In the genomic region with DNA sequence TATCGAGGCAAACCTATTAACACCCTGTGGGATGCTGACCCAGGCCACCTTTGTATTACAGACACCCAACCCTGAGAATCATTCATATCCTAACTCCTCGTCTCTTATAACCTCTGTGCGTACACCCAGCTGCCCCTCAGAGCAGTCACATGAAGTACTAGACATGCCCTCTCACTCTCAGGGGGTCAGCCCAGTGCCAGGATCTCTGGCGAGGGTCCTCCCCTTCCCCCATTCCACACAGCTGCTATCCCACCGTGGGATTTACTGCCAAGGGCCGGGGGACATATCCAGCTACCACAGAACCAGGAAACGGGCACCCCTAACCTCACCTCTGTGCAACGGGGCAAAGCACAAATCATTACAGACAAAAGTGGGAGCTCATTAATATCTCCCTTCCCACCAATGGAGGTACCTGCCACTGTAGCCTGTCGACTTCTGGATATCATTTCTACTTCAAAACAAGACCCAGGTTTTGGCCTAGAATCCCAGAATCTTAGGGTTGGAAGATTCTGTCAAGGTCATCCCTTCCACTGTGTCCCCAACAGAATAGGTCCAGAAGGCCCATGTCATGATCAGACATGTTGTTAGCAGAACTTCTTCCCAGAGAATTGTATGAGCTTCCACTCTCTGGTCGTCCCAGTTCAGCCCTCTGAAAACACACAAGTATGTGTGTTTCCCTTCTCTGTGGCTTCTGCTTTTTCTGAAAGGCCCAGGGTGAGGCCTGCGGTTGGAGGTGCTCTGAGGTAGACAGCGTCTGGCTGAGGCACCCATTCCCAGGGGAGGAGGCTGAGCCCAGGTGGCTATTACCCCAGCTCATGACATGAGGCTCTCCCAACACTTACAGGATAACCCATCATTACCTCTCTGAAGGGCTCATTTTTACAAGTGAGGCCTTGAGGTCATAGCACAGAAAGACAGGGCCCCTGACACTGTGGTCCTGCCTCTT, we compare ENCODE assay signal across 8 cellular contexts. TPM values are rescaled to one million over a fixed set of nuclear protein-coding genes. Genes with fewer than 3 reads are reported as not detected.
A peak's percentile ranks its signal among the peaks of the same experiment; 100 is the strongest.
DNase-seq lines count a peak whose midpoint lies in the region; ATAC-seq and TF ChIP-seq lines count a peak whose summit lies in the region.

No MANE protein-coding gene starts in this region.

- H3K27me3 ChIP-seq in vagina = no peaks in the 10 kb centered on the region

- ATAC-seq in GM18520 (IDR thresholded peaks at IDR 0.05; ENCODE audit: unreplicated experiment) = peak; percentile 31
- peak; percentile 60 for ATAC-seq in HG02610 (IDR thresholded peaks at IDR 0.05; ENCODE audit: unreplicated experiment)
- peak; percentile 74 for ATAC-seq in memory B cell (ENCODE audit: low read depth)

- H3K27ac ChIP-seq in angular gyrus (ENCODE audit: low read depth, low read length) = peak overlapping the region; percentile 57
- peak overlapping the region; percentile 100 for H3K27ac ChIP-seq in vagina

- no peaks in the 10 kb centered on the region for H3K36me3 ChIP-seq in vagina

- H3K27me3 Mint-ChIP-seq in memory B cell = no peaks in the 10 kb centered on the region

- peaks cover 65% of the 10 kb centered on the region for H3K4me1 Mint-ChIP-seq in memory B cell

- no peak for TF ChIP-seq CTCF in vagina (IDR thresholded peaks at IDR 0.05)

- intact Hi-C loops in vagina (cut with DNase I) = loop anchor here (5.0 kb wide), 1 partner anchor 107 kb away; a partner anchor contains a TSS

- H3K4me1 ChIP-seq in vagina = peaks cover 89% of the 10 kb centered on the region

- H3K36me3 Mint-ChIP-seq in memory B cell = peaks cover 4% of the 10 kb centered on the region

- TF ChIP-seq POLR2A in vagina (IDR thresholded peaks at IDR 0.05) = no peak

- peak; percentile 60 for DNase-seq in NOMO-1 treated with DMSO at 0.1 percent for 48 hours (lab: John Stamatoyannopoulos, UW; ENCODE audit: unreplicated experiment)
- peak; percentile 72 to 89 for DNase-seq in memory B cell (ENCODE audit: low spot score in 2 of 2)
- no peak for DNase-seq in vagina (ENCODE audit: extremely low spot score in 2 of 2)
- no peak for DNase-seq in GM03348 (ENCODE audit: low spot score)
- DNase-seq in AG20443 (ENCODE audit: low spot score) = no peak

- H3K27ac Mint-ChIP-seq in memory B cell = peak overlapping the region; percentile 90

- no peaks in the 10 kb centered on the region for H3K9me3 ChIP-seq in vagina

- H3K4me3 ChIP-seq in vagina = peak overlapping the region; percentile 68 to 99

- no peaks in the 10 kb centered on the region for H3K9me3 Mint-ChIP-seq in memory B cell

- peak overlapping the region; percentile 92 for H3K4me3 Mint-ChIP-seq in memory B cell

RNA-seq across cellular contexts. Expression of a gene that starts 1.7 kb away (rescaled TPM):
- total RNA-seq in vagina = 232 TPM

RNA-seq across cellular contexts. Expression of a gene that starts 20.3 kb away (rescaled TPM):
- total RNA-seq in vagina = 28.7 TPM

RNA-seq across cellular contexts. Expression of a gene that starts 20.7 kb away (rescaled TPM):
- total RNA-seq in vagina = 106 TPM

RNA-seq across cellular contexts. Expression of a gene that starts 29.8 kb away (rescaled TPM):
- total RNA-seq in vagina = 8.1 TPM

Comparison
In these comparisons a context has a peak if more than half of its experiments do, and no peak if none do; other contexts are left out.
1. DNase-seq: peak in NOMO-1 treated with DMSO at 0.1 percent for 48 hours (single experiment) and memory B cell (2 of 2); none in vagina (0 of 2), GM03348 (single experiment) and AG20443 (single experiment).
2. Peak in every context shown above with its lines, with median percentiles within 50 percentile points of each other: ATAC-seq.